ENCODE assay signal across 16 cellular contexts in the genomic region with DNA sequence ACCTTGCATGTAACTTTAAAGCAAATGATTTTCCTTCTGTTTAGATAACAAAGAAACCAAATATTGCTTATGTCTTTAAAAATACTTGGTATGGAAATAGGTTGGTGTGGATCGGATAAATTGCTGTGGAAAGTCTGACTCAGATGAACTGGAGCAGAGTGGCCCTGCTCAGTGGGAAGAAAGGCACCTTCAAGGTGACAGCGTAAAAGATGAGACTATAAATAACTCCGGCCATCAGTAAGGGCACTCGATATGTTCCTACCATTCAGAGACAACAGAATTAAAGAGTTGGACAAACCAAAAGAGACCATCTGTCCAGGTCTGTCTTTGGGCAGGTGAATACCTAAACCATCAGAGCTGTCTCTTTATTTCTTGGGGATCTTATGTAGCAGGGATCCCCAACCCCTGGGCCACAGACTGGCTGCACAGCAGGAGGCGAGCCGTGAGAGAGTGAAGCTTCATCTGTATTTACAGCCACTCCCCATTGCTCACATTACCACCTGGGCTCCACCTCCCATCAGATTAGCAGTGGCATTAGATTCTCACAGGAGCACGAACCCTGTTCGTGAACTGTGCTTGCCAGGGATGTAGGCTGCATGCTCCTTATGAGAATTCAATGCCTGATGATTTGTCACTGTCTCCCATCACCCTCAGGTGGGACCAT.
"Had no signal": no experiment of that assay in that cellular context is flagged by ENCODE, and none has a peak within 500 bp of the region (broad histone marks: within the 10 kb centered on the region; RNA-seq: fewer than 3 reads in every experiment).

No MANE protein-coding gene starts in this region.

- H3K9me3 ChIP-seq: lower lobe of right lung had no signal

- H3K4me3 ChIP-seq: lower lobe of right lung had no signal

- H3K27ac ChIP-seq: epithelial cell of prostate, lower lobe of right lung had no signal

- H3K27me3 Mint-ChIP-seq: brain, T-helper 17 cell had no signal

- H3K4me3 Mint-ChIP-seq: activated CD8-positive, alpha-beta T cell treated with anti-CD3 and anti-CD28 coated beads, Interleukin-2, amount 10 ng/mL, durations not matched to agents 7 days and 5 days; brain; dendritic cell treated with granulocyte-macrophage colony-stimulating factor and Interleukin-4, amounts not matched to agents 40 ng/mL and 50 ng/mL, for 4 days; stimulated activated memory B cell treated with anti-CD40 and anti-IgM and Interleukin-4, amounts not matched to agents 10 μg/mL and 1 μg/mL and 100 μg/mL, for 72 hours; T-helper 17 cell had no signal

- H3K36me3 ChIP-seq: lower lobe of right lung had no signal

- DNase-seq: activated CD4-positive, alpha-beta T cell treated with anti-CD3 and anti-CD28 coated beads for 4 hours; activated CD8-positive, alpha-beta memory T cell treated with anti-CD3 and anti-CD28 coated beads, Interleukin-2, amount 50 U/mL, for 4 hours; activated CD8-positive, alpha-beta T cell treated with anti-CD3 and anti-CD28 coated beads, Interleukin-2, amount 10 ng/mL, durations not matched to agents 7 days and 5 days; activated gamma-delta T cell; activated T-cell treated with anti-CD3 and anti-CD28 coated beads, Interleukin-2, amount 50 U/mL, for 48 hours; amniotic stem cell; effector memory CD4-positive, alpha-beta T cell; foreskin melanocyte; head of caudate nucleus; lower lobe of right lung; T-helper 17 cell had no signal

- H3K27ac Mint-ChIP-seq: activated CD8-positive, alpha-beta T cell treated with anti-CD3 and anti-CD28 coated beads, Interleukin-2, amount 10 ng/mL, durations not matched to agents 7 days and 5 days; activated naive CD4-positive, alpha-beta T cell treated with anti-CD3 and anti-CD28 coated beads, Interleukin-2, amount 50 U/mL, for 72 hours; dendritic cell treated with granulocyte-macrophage colony-stimulating factor and Interleukin-4, amounts not matched to agents 40 ng/mL and 50 ng/mL, for 4 days; stimulated activated memory B cell treated with anti-CD40 and anti-IgM and Interleukin-4, amounts not matched to agents 10 μg/mL and 1 μg/mL and 100 μg/mL, for 72 hours; T-helper 17 cell had no signal

- H3K9me3 Mint-ChIP-seq: stimulated activated memory B cell treated with anti-CD40 and anti-IgM and Interleukin-4, amounts not matched to agents 10 μg/mL and 1 μg/mL and 100 μg/mL, for 72 hours had no signal

- ATAC-seq: activated CD8-positive, alpha-beta T cell treated with anti-CD3 and anti-CD28 coated beads, Interleukin-2, amount 10 ng/mL, durations not matched to agents 7 days and 5 days; activated naive CD4-positive, alpha-beta T cell treated with anti-CD3 and anti-CD28 coated beads, Interleukin-2, amount 50 U/mL, for 72 hours; lower lobe of right lung; stimulated activated memory B cell treated with anti-CD40 and anti-IgM and Interleukin-4, amounts not matched to agents 10 μg/mL and 1 μg/mL and 100 μg/mL, for 72 hours; T-helper 17 cell had no signal

- H3K36me3 Mint-ChIP-seq: stimulated activated memory B cell treated with anti-CD40 and anti-IgM and Interleukin-4, amounts not matched to agents 10 μg/mL and 1 μg/mL and 100 μg/mL, for 72 hours had no signal
